Comparison of ENCODE assay signal across 23 cellular contexts in the genomic region with DNA sequence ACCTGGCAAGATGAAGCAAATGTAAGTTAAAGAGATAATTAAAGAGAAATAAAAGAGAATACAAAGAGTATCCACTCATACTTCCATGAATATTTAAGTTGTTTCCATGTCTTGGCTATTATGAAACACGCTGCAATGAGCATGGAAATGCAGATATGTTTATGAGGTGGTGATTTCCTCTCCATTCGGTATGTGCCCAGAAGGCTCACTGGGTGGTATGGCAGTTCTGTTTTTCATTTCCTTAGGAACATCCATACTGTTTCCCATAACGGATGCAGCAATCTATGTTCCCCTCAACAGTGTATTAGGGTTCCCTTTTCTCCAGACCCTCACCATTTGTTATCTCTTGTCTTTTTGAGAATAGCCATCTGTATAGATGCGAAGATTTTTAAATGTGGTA.
"Had no signal": no experiment of that assay in that cellular context is flagged by ENCODE, and none has a peak within 500 bp of the region (broad histone marks: within the 10 kb centered on the region; RNA-seq: fewer than 3 reads in every experiment).

No MANE protein-coding gene starts in this region.

- ATAC-seq: foreskin keratinocyte; gastroesophageal sphincter; heart left ventricle; left cardiac atrium; left lung; left ventricle myocardium superior; lower lobe of right lung; mucosa of descending colon; naive thymus-derived CD8-positive, alpha-beta T cell had no signal

- DNase-seq: colonic mucosa; dermis blood vessel endothelial cell; dorsolateral prefrontal cortex; effector CD4-positive, alpha-beta T cell; effector memory CD4-positive, alpha-beta T cell; foreskin keratinocyte; heart left ventricle; hypothalamus; immature natural killer cell; islet precursor cell; kidney; left cardiac atrium; left lung; left ventricle myocardium superior; lower lobe of right lung; mesenchymal stem cell; mucosa of descending colon; naive B cell; naive thymus-derived CD8-positive, alpha-beta T cell had no signal

- H3K4me2 ChIP-seq: hepatocyte had no signal

- H3K36me3 Mint-ChIP-seq: immature natural killer cell; mesothelial cell of epicardium; naive B cell; naive thymus-derived CD8-positive, alpha-beta T cell had no signal

- H3K4me3 Mint-ChIP-seq: immature natural killer cell; mesothelial cell of epicardium; naive B cell; naive thymus-derived CD8-positive, alpha-beta T cell had no signal

- H3K27me3 ChIP-seq: colonic mucosa, esophagus muscularis mucosa, foreskin keratinocyte, gastroesophageal sphincter, hepatocyte, left lung had no signal

- H3K4me1 Mint-ChIP-seq: immature natural killer cell; naive B cell; naive thymus-derived CD8-positive, alpha-beta T cell had no signal

- H3K4me3 ChIP-seq: colonic mucosa, dorsolateral prefrontal cortex, esophagus muscularis mucosa, gastroesophageal sphincter, heart left ventricle, hepatocyte, left lung, lower lobe of right lung, mucosa of descending colon had no signal

- H3K27me3 Mint-ChIP-seq: naive B cell had no signal

- H3K4me1 ChIP-seq: colonic mucosa, esophagus muscularis mucosa, foreskin keratinocyte, gastroesophageal sphincter, heart left ventricle, left lung, lower lobe of right lung had no signal

- H3K9me3 Mint-ChIP-seq: mesothelial cell of epicardium; naive thymus-derived CD8-positive, alpha-beta T cell had no signal

- H3K9me3 ChIP-seq: colonic mucosa, esophagus muscularis mucosa, gastroesophageal sphincter, heart left ventricle, left lung, lower lobe of right lung, mucosa of descending colon had no signal

- H3K36me3 ChIP-seq: colonic mucosa, esophagus muscularis mucosa, gastroesophageal sphincter, heart left ventricle, left lung, lower lobe of right lung had no signal

- H2AFZ ChIP-seq: hepatocyte had no signal

- H3K79me2 ChIP-seq: hepatocyte had no signal

- H3K27ac ChIP-seq: colonic mucosa, dorsolateral prefrontal cortex, esophagus muscularis mucosa, foreskin keratinocyte, gastroesophageal sphincter, heart left ventricle, hepatocyte, left lung, lower lobe of right lung had no signal

- H3K27ac Mint-ChIP-seq: immature natural killer cell; mesothelial cell of epicardium; naive B cell; naive thymus-derived CD8-positive, alpha-beta T cell had no signal
